In genomic region chr17:75124041-75124818, GRCh38 we compare ENCODE assay signal across 8 cellular contexts. TPM values are rescaled to one million over a fixed set of nuclear protein-coding genes. Genes with fewer than 3 reads are reported as not detected.
DNase-seq lines count a peak whose midpoint lies in the region; ATAC-seq and TF ChIP-seq lines count a peak whose summit lies in the region.

No MANE protein-coding gene starts in this region.

- no peaks in the 10 kb centered on the region for H3K27me3 ChIP-seq in CD4-positive, CD25-positive, alpha-beta regulatory T cell (ENCODE audit: control insufficient read depth, insufficient read depth, low read length)
- H3K27me3 ChIP-seq in left ventricle myocardium inferior (ENCODE audit: low read depth), result no peaks in the 10 kb centered on the region

- H3K4me1 Mint-ChIP-seq in CD4-positive, CD25-positive, alpha-beta regulatory T cell, result peaks cover 16 to 38% (median 29%) of the 10 kb centered on the region in 4 donors
- peaks cover 32% of the 10 kb centered on the region for H3K4me1 Mint-ChIP-seq in activated T-helper 1 cell treated with anti-CD3 and anti-CD28 coated beads, Interleukin-12 subunit alpha, Interleukin-12 subunit beta, Interleukin-2, Interleukin-4 antibody, amounts not matched to agents 30 ng/mL and 10 ng/mL and 1 ng/mL, durations not matched to agents 14 hours and 24 hours and 36 hours (ENCODE audit: low read depth)

- peaks cover 34% of the 10 kb centered on the region for H3K4me1 ChIP-seq in CD4-positive, CD25-positive, alpha-beta regulatory T cell (ENCODE audit: control insufficient read depth, insufficient read depth, low read length, poor library complexity, severe bottlenecking)
- H3K4me1 ChIP-seq in left ventricle myocardium inferior, result peaks cover 20% of the 10 kb centered on the region

- ATAC-seq in CD4-positive, CD25-positive, alpha-beta regulatory T cell (ENCODE audit: low read depth in 2 of 2), result peak; percentile 92 to 94
- ATAC-seq in GM19023 (IDR thresholded peaks at IDR 0.05; ENCODE audit: unreplicated experiment) (no peak), HG03175 (IDR thresholded peaks at IDR 0.05; ENCODE audit: unreplicated experiment) (no peak)

- H3K36me3 Mint-ChIP-seq in CD4-positive, CD25-positive, alpha-beta regulatory T cell, result peaks cover 20% of the 10 kb centered on the region
- peaks cover 21% of the 10 kb centered on the region for H3K36me3 Mint-ChIP-seq in activated T-helper 1 cell treated with anti-CD3 and anti-CD28 coated beads, Interleukin-12 subunit alpha, Interleukin-12 subunit beta, Interleukin-2, Interleukin-4 antibody, amounts not matched to agents 30 ng/mL and 10 ng/mL and 1 ng/mL, durations not matched to agents 14 hours and 24 hours and 36 hours (ENCODE audit: low read depth)

- H3K9me3 ChIP-seq in CD4-positive, CD25-positive, alpha-beta regulatory T cell (ENCODE audit: control insufficient read depth in 2 of 2, low read length in 2 of 2), result no peaks in the 10 kb centered on the region
- H3K9me3 ChIP-seq in left ventricle myocardium inferior (replicated peaks), result no peaks in the 10 kb centered on the region

- H3K27me3 Mint-ChIP-seq in CD4-positive, CD25-positive, alpha-beta regulatory T cell, result no peaks in the 10 kb centered on the region
- H3K27me3 Mint-ChIP-seq in activated T-helper 1 cell treated with anti-CD3 and anti-CD28 coated beads, Interleukin-12 subunit alpha, Interleukin-12 subunit beta, Interleukin-2, Interleukin-4 antibody, amounts not matched to agents 30 ng/mL and 10 ng/mL and 1 ng/mL, durations not matched to agents 14 hours and 24 hours and 36 hours (ENCODE audit: insufficient read depth), result no peaks in the 10 kb centered on the region

- H3K27ac ChIP-seq in CD4-positive, CD25-positive, alpha-beta regulatory T cell (ENCODE audit: insufficient read depth, low read length, poor library complexity, severe bottlenecking), result peak overlapping the region; percentile 65
- H3K27ac ChIP-seq in left ventricle myocardium inferior (replicated peaks), result peak overlapping the region; percentile 74

- peak overlapping the region; percentile 11 to 88 (median 56) for H3K4me3 Mint-ChIP-seq in CD4-positive, CD25-positive, alpha-beta regulatory T cell
- H3K4me3 Mint-ChIP-seq in activated T-helper 1 cell treated with anti-CD3 and anti-CD28 coated beads, Interleukin-12 subunit alpha, Interleukin-12 subunit beta, Interleukin-2, Interleukin-4 antibody, amounts not matched to agents 30 ng/mL and 10 ng/mL and 1 ng/mL, durations not matched to agents 14 hours and 24 hours and 36 hours, result peak overlapping the region; percentile 70

- in situ Hi-C loops in KBM-7 (cut with MboI; ENCODE audit: low pct_unique_long_range_greater_than_20kb, low sequenced_read_pairs), result no loop called here

- intact Hi-C loops in activated T-helper 1 cell treated with anti-CD3 and anti-CD28 coated beads, Interleukin-12 subunit alpha, Interleukin-12 subunit beta, Interleukin-2, Interleukin-4 antibody, amounts not matched to agents 30 ng/mL and 10 ng/mL and 1 ng/mL, durations not matched to agents 14 hours and 24 hours and 36 hours (cut with micrococcal nuclease), result no loop called here
- intact Hi-C loops in left ventricle myocardium inferior (cut with micrococcal nuclease), result no loop called here

- no peaks in the 10 kb centered on the region for H3K9me3 Mint-ChIP-seq in CD4-positive, CD25-positive, alpha-beta regulatory T cell
- H3K9me3 Mint-ChIP-seq in activated T-helper 1 cell treated with anti-CD3 and anti-CD28 coated beads, Interleukin-12 subunit alpha, Interleukin-12 subunit beta, Interleukin-2, Interleukin-4 antibody, amounts not matched to agents 30 ng/mL and 10 ng/mL and 1 ng/mL, durations not matched to agents 14 hours and 24 hours and 36 hours, result no peaks in the 10 kb centered on the region

- TF ChIP-seq CTCF in left ventricle myocardium inferior (IDR thresholded peaks at IDR 0.05; ENCODE audit: borderline replicate concordance), result no peak

- peak in 2 of 3 donors; percentile 27 to 90 for DNase-seq in CD4-positive, CD25-positive, alpha-beta regulatory T cell
- DNase-seq in NCI-H69 (lab: John Stamatoyannopoulos, UW), result peak; percentile 81
- peak; percentile 19 for DNase-seq in activated T-helper 1 cell treated with anti-CD3 and anti-CD28 coated beads, Interleukin-12 subunit alpha, Interleukin-12 subunit beta, Interleukin-2, Interleukin-4 antibody, amounts not matched to agents 30 ng/mL and 10 ng/mL and 1 ng/mL, durations not matched to agents 14 hours and 24 hours and 36 hours (ENCODE audit: low spot score)
- DNase-seq in left ventricle myocardium inferior, result peak; percentile 52
- DNase-seq in stimulated activated CD4-positive, alpha-beta T cell treated with anti-CD3 and anti-CD28 coated beads, Interleukin-15, amount 100 ng/mL, for 24 hours, result peak; percentile 80
- DNase-seq in KBM-7, result no peak

- H3K36me3 ChIP-seq in CD4-positive, CD25-positive, alpha-beta regulatory T cell (ENCODE audit: control insufficient read depth, insufficient read depth, low read length), result peaks cover 3% of the 10 kb centered on the region
- H3K36me3 ChIP-seq in left ventricle myocardium inferior, result peaks cover 5% of the 10 kb centered on the region

- H3K4me3 ChIP-seq in CD4-positive, CD25-positive, alpha-beta regulatory T cell (ENCODE audit: low read depth, low read length), result peak overlapping the region; percentile 13
- H3K4me3 ChIP-seq in left ventricle myocardium inferior, result peak overlapping the region; percentile 7

- H3K27ac Mint-ChIP-seq in CD4-positive, CD25-positive, alpha-beta regulatory T cell, result peak overlapping the region; percentile 62 to 94 (median 89)
- peak overlapping the region; percentile 78 for H3K27ac Mint-ChIP-seq in activated T-helper 1 cell treated with anti-CD3 and anti-CD28 coated beads, Interleukin-12 subunit alpha, Interleukin-12 subunit beta, Interleukin-2, Interleukin-4 antibody, amounts not matched to agents 30 ng/mL and 10 ng/mL and 1 ng/mL, durations not matched to agents 14 hours and 24 hours and 36 hours

RNA-seq across cellular contexts. Expression of gene NT5C, which starts 7.3 kb away (rescaled TPM):
- 31.6 TPM for total RNA-seq in CD4-positive, CD25-positive, alpha-beta regulatory T cell
- 10 to 100 TPM; 55.4 to 66.9 (median 57.2) TPM for polyA plus RNA-seq in CD4-positive, CD25-positive, alpha-beta regulatory T cell
- 80.0 and 80.1 TPM in 2 replicates for total RNA-seq in activated T-helper 1 cell treated with anti-CD3 and anti-CD28 coated beads, Interleukin-12 subunit alpha, Interleukin-12 subunit beta, Interleukin-2, Interleukin-4 antibody, amounts not matched to agents 30 ng/mL and 10 ng/mL and 1 ng/mL, durations not matched to agents 14 hours and 24 hours and 36 hours
- 25.9 TPM for total RNA-seq in left ventricle myocardium inferior

RNA-seq across cellular contexts. Expression of gene ARMC7, which starts 14.5 kb away (rescaled TPM):
- 12.8 TPM for total RNA-seq in CD4-positive, CD25-positive, alpha-beta regulatory T cell
- 1 to 10 TPM; 3.1 to 4.6 (median 4.2) TPM for polyA plus RNA-seq in CD4-positive, CD25-positive, alpha-beta regulatory T cell
- 11.6 and 13.0 TPM in 2 replicates for total RNA-seq in activated T-helper 1 cell treated with anti-CD3 and anti-CD28 coated beads, Interleukin-12 subunit alpha, Interleukin-12 subunit beta, Interleukin-2, Interleukin-4 antibody, amounts not matched to agents 30 ng/mL and 10 ng/mL and 1 ng/mL, durations not matched to agents 14 hours and 24 hours and 36 hours
- total RNA-seq in left ventricle myocardium inferior, result 6.2 TPM

RNA-seq across cellular contexts. Expression of gene JPT1, which starts 30.1 kb away (rescaled TPM):
- 70.9 TPM for total RNA-seq in CD4-positive, CD25-positive, alpha-beta regulatory T cell
- 100 to 1,000 TPM; 143 to 231 (median 192) TPM for polyA plus RNA-seq in CD4-positive, CD25-positive, alpha-beta regulatory T cell
- total RNA-seq in activated T-helper 1 cell treated with anti-CD3 and anti-CD28 coated beads, Interleukin-12 subunit alpha, Interleukin-12 subunit beta, Interleukin-2, Interleukin-4 antibody, amounts not matched to agents 30 ng/mL and 10 ng/mL and 1 ng/mL, durations not matched to agents 14 hours and 24 hours and 36 hours, result 271 and 299 TPM in 2 replicates
- total RNA-seq in left ventricle myocardium inferior, result 13.8 TPM

RNA-seq across cellular contexts. Expression of gene SLC16A5, which starts 36.5 kb away (rescaled TPM):
- total RNA-seq in CD4-positive, CD25-positive, alpha-beta regulatory T cell, result 9.3 TPM
- polyA plus RNA-seq in CD4-positive, CD25-positive, alpha-beta regulatory T cell, result 1 to 10 TPM; 1.3 to 2.6 (median 2.0) TPM
- total RNA-seq in activated T-helper 1 cell treated with anti-CD3 and anti-CD28 coated beads, Interleukin-12 subunit alpha, Interleukin-12 subunit beta, Interleukin-2, Interleukin-4 antibody, amounts not matched to agents 30 ng/mL and 10 ng/mL and 1 ng/mL, durations not matched to agents 14 hours and 24 hours and 36 hours, result 5.5 and 7.2 TPM in 2 replicates
- 8.4 TPM for total RNA-seq in left ventricle myocardium inferior

RNA-seq across cellular contexts. Expression of gene SUMO2, which starts 58.5 kb away (rescaled TPM):
- total RNA-seq in CD4-positive, CD25-positive, alpha-beta regulatory T cell, result 318 TPM
- 100 to 1,000 TPM; 416 to 660 (median 495) TPM for polyA plus RNA-seq in CD4-positive, CD25-positive, alpha-beta regulatory T cell
- 649 and 656 TPM in 2 replicates for total RNA-seq in activated T-helper 1 cell treated with anti-CD3 and anti-CD28 coated beads, Interleukin-12 subunit alpha, Interleukin-12 subunit beta, Interleukin-2, Interleukin-4 antibody, amounts not matched to agents 30 ng/mL and 10 ng/mL and 1 ng/mL, durations not matched to agents 14 hours and 24 hours and 36 hours
- 183 TPM for total RNA-seq in left ventricle myocardium inferior

Comparison
In these comparisons a context has a peak if more than half of its experiments do, and no peak if none do; other contexts are left out.
1. ATAC-seq: peak in CD4-positive, CD25-positive, alpha-beta regulatory T cell (2 of 2); none in GM19023 (single experiment) and HG03175 (single experiment).